20 cellular contexts compared by ENCODE assay signal in genomic region chr4:43607400-43607799, GRCh38.
"Had no signal": no experiment of that assay in that cellular context is flagged by ENCODE, and none has a peak within 500 bp of the region (broad histone marks: within the 10 kb centered on the region; RNA-seq: fewer than 3 reads in every experiment).

No MANE protein-coding gene starts in this region.

- H3K9me3 Mint-ChIP-seq: nephron had no signal

- H3K27me3 Mint-ChIP-seq: activated T-helper 17 cell treated with anti-CD3 and anti-CD28 coated beads, Interleukin-2, amount 50 U/mL, for 72 hours; dendritic cell treated with granulocyte-macrophage colony-stimulating factor and Interleukin-4, amounts not matched to agents 40 ng/mL and 50 ng/mL, for 4 days had no signal

- H3K36me3 ChIP-seq: right atrium auricular region, transverse colon, vagina had no signal

- DNase-seq: activated CD4-positive, alpha-beta T cell treated with anti-CD3 and anti-CD28 coated beads, Interleukin-2, amount 50 U/mL, for 1 hour; activated CD4-positive, CD25-positive, alpha-beta regulatory T cell; activated naive CD4-positive, alpha-beta T cell treated with Interleukin-2 at 50 U/mL for 16 hours; anterior cingulate cortex; effector memory CD4-positive, alpha-beta T cell; head of caudate nucleus; kidney glomerular epithelial cell; left ventricle myocardium superior; nucleus accumbens; posterior cingulate gyrus; stimulated activated CD4-positive, alpha-beta T cell treated with anti-CD3 and anti-CD28 coated beads, Interleukin-15, amount 100 ng/mL, for 24 hours; stimulated activated CD4-positive, alpha-beta T cell treated with anti-CD3 and anti-CD28 coated beads, Interleukin-4, amount 100 ng/mL, for 1 hour; stimulated activated naive CD4-positive, alpha-beta T cell treated with Interleukin-2 at 50 U/mL for 16 hours; substantia nigra; transverse colon had no signal

- H3K27me3 ChIP-seq: right atrium auricular region, transverse colon, vagina had no signal

- H3K4me1 ChIP-seq: right atrium auricular region, transverse colon, vagina had no signal

- H3K4me3 ChIP-seq: right atrium auricular region, transverse colon, vagina had no signal

- ATAC-seq: activated T-helper 17 cell treated with anti-CD3 and anti-CD28 coated beads, Interleukin-2, amount 50 U/mL, for 72 hours; left ventricle myocardium superior had no signal

- H3K4me3 Mint-ChIP-seq: activated T-helper 17 cell treated with anti-CD3 and anti-CD28 coated beads, Interleukin-2, amount 50 U/mL, for 72 hours; dendritic cell treated with granulocyte-macrophage colony-stimulating factor and Interleukin-4, amounts not matched to agents 40 ng/mL and 50 ng/mL, for 4 days; nephron had no signal

- H3K27ac ChIP-seq: right atrium auricular region, transverse colon, vagina had no signal

- H3K27ac Mint-ChIP-seq: activated T-helper 17 cell treated with anti-CD3 and anti-CD28 coated beads, Interleukin-2, amount 50 U/mL, for 72 hours; dendritic cell treated with granulocyte-macrophage colony-stimulating factor and Interleukin-4, amounts not matched to agents 40 ng/mL and 50 ng/mL, for 4 days; nephron had no signal

- H3K4me1 Mint-ChIP-seq: activated T-helper 17 cell treated with anti-CD3 and anti-CD28 coated beads, Interleukin-2, amount 50 U/mL, for 72 hours; nephron had no signal

- H3K9me3 ChIP-seq: right atrium auricular region, transverse colon, vagina had no signal
